In genomic region chr17:17269926-17270773, GRCh38 we compare ENCODE assay signal across 1 cellular context.
TF ChIP-seq lines count a peak whose summit lies in the region.

No MANE protein-coding gene starts in this region.

TF ChIP-seq in H1, 55 proteins besides CTCF, POLR2A, EP300 and RAD21 (continued from another document):
- TF ChIP-seq ATF3 (IDR thresholded peaks at IDR 0.05; ENCODE audit: insufficient read depth, low read depth, low read length) (no peak), MAFK (IDR thresholded peaks at IDR 0.05; ENCODE audit: low read depth, low read length) (no peak), BACH1 (IDR thresholded peaks at IDR 0.05; ENCODE audit: low read length) (no peak), RFX5 (IDR thresholded peaks at IDR 0.05; ENCODE audit: borderline replicate concordance, low read depth, low read length) (no peak), CHD2 (IDR thresholded peaks at IDR 0.05; ENCODE audit: low read length) (no peak), TAF7 (optimal IDR thresholded peaks at IDR 0.05; ENCODE audit: borderline replicate concordance, low read depth, low read length) (no peak), NANOG (IDR thresholded peaks at IDR 0.05; ENCODE audit: insufficient read depth, low read depth, low read length, poor library complexity, severe bottlenecking) (no peak)
